Comparison of ENCODE assay signal across 7 cellular contexts in the genomic region with DNA sequence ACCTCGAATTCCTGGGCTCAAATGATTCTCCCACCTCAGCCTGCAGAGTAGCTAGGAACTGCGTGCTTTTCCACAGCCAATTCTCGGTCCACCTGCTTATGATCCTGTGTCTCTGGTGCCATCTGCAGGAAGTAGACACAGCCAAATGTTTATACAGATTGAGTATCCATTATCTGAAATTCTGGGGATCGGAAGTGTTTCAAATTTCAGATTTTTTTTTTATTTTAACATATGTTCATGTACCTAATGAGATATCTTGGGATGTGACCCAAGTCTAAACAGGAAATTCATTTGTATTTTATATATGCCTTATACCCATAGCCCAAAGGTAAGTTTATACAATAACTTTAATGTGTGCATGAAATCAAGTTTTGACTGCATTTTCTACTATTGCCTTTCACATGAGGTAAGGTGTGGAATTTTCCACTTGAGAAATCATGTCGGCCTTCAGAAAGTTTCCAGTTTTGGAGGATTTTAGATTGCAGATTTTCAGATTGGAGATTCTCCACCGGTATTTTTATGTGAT.
DNase-seq lines count a peak whose midpoint lies in the region; ATAC-seq and TF ChIP-seq lines count a peak whose summit lies in the region.

No MANE protein-coding gene starts in this region.

- DNase-seq in DMS 273 (lab: John Stamatoyannopoulos, UW; ENCODE audit: unreplicated experiment) (peak; percentile 78), HPDE6-E6E7 (ENCODE audit: extremely low spot score) (peak; percentile 41), fibroblast of pulmonary artery (ENCODE audit: low read depth) (peak; percentile 75), pulmonary artery endothelial cell (ENCODE audit: low read depth, low spot score) (peak; percentile 17)

- ATAC-seq in SK-N-SH treated with all-trans-retinoic acid at 6 μM for 48 hours, result peak; percentile 91
- ATAC-seq in GM19328 (IDR thresholded peaks at IDR 0.05; ENCODE audit: unreplicated experiment), result no peak
- no peak for ATAC-seq in GM21619 (IDR thresholded peaks at IDR 0.05; ENCODE audit: unreplicated experiment)

- peak; percentile 63 for TF ChIP-seq CTCF in fibroblast of pulmonary artery (IDR thresholded peaks at IDR 0.05; ENCODE audit: low read length, missing control alignments)

- H3K4me3 ChIP-seq in fibroblast of pulmonary artery (replicated peaks; ENCODE audit: low read depth, low read length), result no peak overlapping the region

TF ChIP-seq in SK-N-SH treated with all-trans-retinoic acid at 6 μM for 48 hours, 23 proteins besides CTCF, POLR2A, EP300 and RAD21:
- TF ChIP-seq ZFP30 (CRISPR knock-in tag; IDR thresholded peaks at IDR 0.05) (no peak), ARNTL (CRISPR knock-in tag; IDR thresholded peaks at IDR 0.05; ENCODE audit: borderline replicate concordance, low read depth) (no peak), ZC3H10 (CRISPR knock-in tag; IDR thresholded peaks at IDR 0.05) (no peak), GLIS3 (CRISPR knock-in tag; IDR thresholded peaks at IDR 0.05) (no peak), RARB (CRISPR knock-in tag; IDR thresholded peaks at IDR 0.05) (no peak), ZNF70 (CRISPR knock-in tag; IDR thresholded peaks at IDR 0.05) (no peak), ZNF565 (CRISPR knock-in tag; conservative IDR thresholded peaks at IDR 0.05; ENCODE audit: low read depth) (no peak), OSR1 (CRISPR knock-in tag; IDR thresholded peaks at IDR 0.05) (no peak), ZFP3 (CRISPR knock-in tag; IDR thresholded peaks at IDR 0.05) (no peak), SNAI2 (CRISPR knock-in tag; IDR thresholded peaks at IDR 0.05) (no peak), PPARA (CRISPR knock-in tag; IDR thresholded peaks at IDR 0.05; ENCODE audit: borderline replicate concordance) (no peak)
- TF ChIP-seq, protein P1, sequence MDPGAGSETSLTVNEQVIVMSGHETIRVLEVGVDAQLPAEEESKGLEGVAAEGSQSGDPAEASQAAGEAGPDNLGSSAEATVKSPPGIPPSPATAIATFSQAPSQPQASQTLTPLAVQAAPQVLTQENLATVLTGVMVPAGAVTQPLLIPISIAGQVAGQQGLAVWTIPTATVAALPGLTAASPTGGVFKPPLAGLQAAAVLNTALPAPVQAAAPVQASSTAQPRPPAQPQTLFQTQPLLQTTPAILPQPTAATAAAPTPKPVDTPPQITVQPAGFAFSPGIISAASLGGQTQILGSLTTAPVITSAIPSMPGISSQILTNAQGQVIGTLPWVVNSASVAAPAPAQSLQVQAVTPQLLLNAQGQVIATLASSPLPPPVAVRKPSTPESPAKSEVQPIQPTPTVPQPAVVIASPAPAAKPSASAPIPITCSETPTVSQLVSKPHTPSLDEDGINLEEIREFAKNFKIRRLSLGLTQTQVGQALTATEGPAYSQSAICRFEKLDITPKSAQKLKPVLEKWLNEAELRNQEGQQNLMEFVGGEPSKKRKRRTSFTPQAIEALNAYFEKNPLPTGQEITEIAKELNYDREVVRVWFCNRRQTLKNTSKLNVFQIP (CRISPR knock-in tag; IDR thresholded peaks at IDR 0.05; ENCODE audit: borderline replicate concordance, low read depth), result no peak
TF ChIP-seq in SK-N-SH treated with all-trans-retinoic acid at 6 μM for 48 hours: peak in this region for 0.

Comparison
In these comparisons a context has a peak if more than half of its experiments do, and no peak if none do; other contexts are left out.
1. DNase-seq: peak in every context shown above with its lines; median percentile 78 in DMS 273; 75 in fibroblast of pulmonary artery; 41 in HPDE6-E6E7; 17 in pulmonary artery endothelial cell.